Comparison of ENCODE assay signal across 20 cellular contexts in genomic region chr22:43100223-43100622, GRCh38. TPM values are rescaled to one million over a fixed set of nuclear protein-coding genes. Genes with fewer than 3 reads are reported as not detected.
DNase-seq lines count a peak whose midpoint lies in the region; ATAC-seq and TF ChIP-seq lines count a peak whose summit lies in the region.
"Had no signal": no experiment of that assay in that cellular context is flagged by ENCODE, and none has a peak within 500 bp of the region (broad histone marks: within the 10 kb centered on the region; RNA-seq: fewer than 3 reads in every experiment).

No MANE protein-coding gene starts in this region.

- no peak for TF ChIP-seq CTCF in left ventricle myocardium inferior (IDR thresholded peaks at IDR 0.05; ENCODE audit: borderline replicate concordance)

- intact Hi-C loops in left ventricle myocardium inferior (cut with micrococcal nuclease): no loop called here
- intact Hi-C loops in cardiac septum (cut with DNase I): no loop called here

- H3K27ac ChIP-seq in left ventricle myocardium inferior (replicated peaks): peak overlapping the region; percentile 76
- H3K27ac ChIP-seq: gastrocnemius medialis, neutrophil, suprapubic skin, VCaP had no signal

- no peak for ATAC-seq in HG03159 (IDR thresholded peaks at IDR 0.05; ENCODE audit: unreplicated experiment)
- ATAC-seq in HG03520 (IDR thresholded peaks at IDR 0.05; ENCODE audit: unreplicated experiment): no peak
- ATAC-seq: activated CD8-positive, alpha-beta T cell treated with anti-CD3 and anti-CD28 coated beads, Interleukin-2, amount 10 ng/mL, durations not matched to agents 7 days and 5 days; CD8-positive, alpha-beta T cell; gastrocnemius medialis; GM23338; left lobe of liver had no signal

- H3K9me3 ChIP-seq in left ventricle myocardium inferior (replicated peaks): peaks cover 12% of the 10 kb centered on the region
- H3K9me3 ChIP-seq: gastrocnemius medialis had no signal

- H3K4me1 ChIP-seq in left ventricle myocardium inferior: peaks cover 53% of the 10 kb centered on the region
- H3K4me1 ChIP-seq: gastrocnemius medialis had no signal

- H3K36me3 ChIP-seq in left ventricle myocardium inferior: no peaks in the 10 kb centered on the region
- H3K36me3 ChIP-seq: gastrocnemius medialis, neutrophil, suprapubic skin had no signal

- no peak for DNase-seq in left ventricle myocardium inferior
- DNase-seq in cardiac septum (ENCODE audit: low spot score): no peak
- peak; percentile 86 for DNase-seq in SW480 (ENCODE audit: low spot score)
- peak; percentile 68 for DNase-seq in islet precursor cell
- no peak for DNase-seq in cerebellar cortex (ENCODE audit: low spot score)
- DNase-seq in stimulated activated CD4-positive, alpha-beta T cell treated with anti-CD3 and anti-CD28 coated beads, Interleukin-1b, Interleukin-23, amount 100 ng/mL, for 48 hours: no peak
- DNase-seq: activated CD8-positive, alpha-beta T cell treated with anti-CD3 and anti-CD28 coated beads, Interleukin-2, amount 10 ng/mL, durations not matched to agents 7 days and 5 days; CD8-positive, alpha-beta T cell; gastrocnemius medialis; Kasumi-1; NCI-H2107; NCI-H510A treated with DMSO at 0.1 percent for 48 hours; stimulated activated CD8-positive, alpha-beta memory T cell treated with anti-CD3 and anti-CD28 coated beads, Interleukin-4, amount 100 ng/mL, for 48 hours had no signal

- H3K4me3 ChIP-seq in left ventricle myocardium inferior: no peak overlapping the region
- H3K4me3 ChIP-seq: gastrocnemius medialis, GM23338, suprapubic skin had no signal

- no peaks in the 10 kb centered on the region for H3K27me3 ChIP-seq in left ventricle myocardium inferior (ENCODE audit: low read depth)
- H3K27me3 ChIP-seq: gastrocnemius medialis, neutrophil, suprapubic skin had no signal

RNA-seq across cellular contexts. Expression of gene BIK, which starts 10.3 kb away (rescaled TPM):
- total RNA-seq in left ventricle myocardium inferior (0.41 TPM), cardiac septum (not detected)
- total RNA-seq: gastrocnemius medialis had no signal

RNA-seq across cellular contexts. Expression of gene TTLL1, which starts 11.0 kb away (rescaled TPM):
- total RNA-seq in left ventricle myocardium inferior (8.5 TPM), cardiac septum (9.5 TPM)

RNA-seq across cellular contexts. Expression of gene MCAT, which starts 43.0 kb away (rescaled TPM):
- 16.4 TPM for total RNA-seq in left ventricle myocardium inferior
- 13.4 TPM for total RNA-seq in cardiac septum

RNA-seq across cellular contexts. Expression of gene TSPO, which starts 51.1 kb away (rescaled TPM):
- 128 TPM for total RNA-seq in left ventricle myocardium inferior
- total RNA-seq in cardiac septum: 124 TPM

Comparison
In these comparisons a context has a peak if more than half of its experiments do, and no peak if none do; other contexts are left out.
1. DNase-seq: peak in SW480 (single experiment) and islet precursor cell (single experiment); none in left ventricle myocardium inferior (single experiment), cardiac septum (single experiment), cerebellar cortex (single experiment) and stimulated activated CD4-positive, alpha-beta T cell treated with anti-CD3 and anti-CD28 coated beads, Interleukin-1b, Interleukin-23, amount 100 ng/mL, for 48 hours (single experiment).